20 cellular contexts compared by ENCODE assay signal in the genomic region with DNA sequence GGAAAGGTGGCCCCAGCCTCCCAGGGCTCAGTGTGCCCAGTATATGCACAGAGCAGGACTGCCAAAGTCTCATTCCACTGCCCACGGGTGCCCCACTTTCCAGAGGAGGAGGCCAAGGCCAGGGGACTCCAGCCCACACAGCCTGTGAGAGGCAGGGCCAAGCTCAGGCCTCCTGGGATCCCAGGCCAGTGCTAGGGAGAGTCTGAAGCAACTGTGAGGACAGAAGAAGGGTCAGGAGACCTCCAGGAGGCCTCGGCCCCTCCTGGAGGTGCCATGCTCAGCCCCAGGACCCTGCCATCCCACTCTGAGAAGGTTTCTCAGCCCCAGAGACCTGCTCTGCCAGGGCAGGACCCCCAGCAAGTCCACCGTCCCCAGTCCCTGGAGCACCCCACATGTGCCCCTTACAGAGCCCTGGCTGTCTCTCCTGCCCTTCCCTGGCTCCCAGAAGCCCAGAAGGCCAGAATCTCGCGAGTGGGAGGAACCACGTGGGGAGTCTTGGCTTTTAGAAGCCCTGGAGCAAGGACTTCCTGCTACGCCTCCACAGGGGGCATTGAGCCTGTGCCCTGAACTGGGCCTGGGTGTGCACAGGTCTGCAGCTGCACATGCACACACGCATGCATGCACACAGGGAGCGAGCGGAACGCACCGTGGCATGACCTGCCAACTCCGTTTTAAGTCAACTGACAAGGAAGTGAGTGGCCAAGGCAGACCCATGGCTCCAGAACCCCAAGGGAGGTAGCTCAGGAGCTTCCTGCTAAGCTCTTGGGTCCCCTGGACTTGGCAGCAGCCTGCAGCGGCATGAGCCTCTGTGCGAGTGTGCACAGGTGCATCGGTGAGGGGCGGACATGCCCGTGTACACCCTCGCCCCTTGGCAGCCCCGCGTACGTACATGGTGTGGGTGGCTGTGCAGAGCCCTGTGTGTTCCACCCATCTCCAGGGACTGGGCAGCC. TPM values are rescaled to one million over a fixed set of nuclear protein-coding genes. Genes with fewer than 3 reads are reported as not detected.
A peak's percentile ranks its signal among the peaks of the same experiment; 100 is the strongest.
DNase-seq lines count a peak whose midpoint lies in the region; ATAC-seq, FAIRE-seq and TF ChIP-seq lines count a peak whose summit lies in the region.
"Had no signal": no experiment of that assay in that cellular context is flagged by ENCODE, and none has a peak within 500 bp of the region (broad histone marks: within the 10 kb centered on the region; RNA-seq: fewer than 3 reads in every experiment).

No MANE protein-coding gene starts in this region.

- H3K27ac Mint-ChIP-seq in chondrocyte (ENCODE audit: unreplicated experiment) (no peak overlapping the region), endothelial cell (ENCODE audit: unreplicated experiment) (no peak overlapping the region)
- H3K27ac Mint-ChIP-seq: activated CD8-positive, alpha-beta T cell treated with anti-CD3 and anti-CD28 coated beads, Interleukin-2, amount 10 ng/mL, durations not matched to agents 7 days and 5 days; dendritic cell treated with granulocyte-macrophage colony-stimulating factor and Interleukin-4, amounts not matched to agents 40 ng/mL and 50 ng/mL, for 4 days had no signal

- peaks cover 20% of the 10 kb centered on the region for H3K4me1 ChIP-seq in osteoblast (ENCODE audit: insufficient read depth, low read length)

- H3K36me3 Mint-ChIP-seq in chondrocyte (ENCODE audit: low read depth) (peaks cover 11% of the 10 kb centered on the region), endothelial cell (ENCODE audit: low read depth, unreplicated experiment) (peaks cover 29% of the 10 kb centered on the region)

- peaks cover 45% of the 10 kb centered on the region for H3K79me2 ChIP-seq in osteoblast (ENCODE audit: insufficient read depth, low read length)

- DNase-seq in left cardiac atrium (peak; percentile 22), left ventricle myocardium superior (no peak), chondrocyte (ENCODE audit: low spot score) (peak; percentile 91), osteoblast (ENCODE audit: insufficient read length, low spot score, missing footprints) (peak; percentile 66), GM12891 (ENCODE audit: insufficient read length, low spot score) (no peak), endothelial cell (ENCODE audit: low spot score) (no peak)
- DNase-seq: ACHN; activated CD4-positive, alpha-beta T cell treated with anti-CD3 and anti-CD28 coated beads for 1 hour; activated CD8-positive, alpha-beta T cell treated with anti-CD3 and anti-CD28 coated beads, Interleukin-2, amount 10 ng/mL, durations not matched to agents 7 days and 5 days; C1 segment of cervical spinal cord; HFFc6; NCI-H187 treated with DMSO at 0.1 percent for 48 hours; NCI-H2227 treated with DMSO at 0.1 percent for 48 hours; trophoblast cell had no signal

- H3K9me3 Mint-ChIP-seq in chondrocyte (ENCODE audit: low read depth) (no peaks in the 10 kb centered on the region), endothelial cell (ENCODE audit: unreplicated experiment) (no peaks in the 10 kb centered on the region)
- H3K9me3 Mint-ChIP-seq: dendritic cell treated with granulocyte-macrophage colony-stimulating factor and Interleukin-4, amounts not matched to agents 40 ng/mL and 50 ng/mL, for 4 days; HFFc6 had no signal

- H3K27me3 ChIP-seq in osteoblast (ENCODE audit: insufficient read depth, low read length), result no peaks in the 10 kb centered on the region
- H3K27me3 ChIP-seq: breast epithelium had no signal

- TF ChIP-seq POLR2A in GM12891 (IDR thresholded peaks at IDR 0.05; ENCODE audit: low read depth, low read length), result no peak

- H4K20me1 ChIP-seq in osteoblast (ENCODE audit: insufficient read depth, low read length), result peaks cover 50% of the 10 kb centered on the region

- H3K27me3 Mint-ChIP-seq in chondrocyte (ENCODE audit: low read depth) (no peaks in the 10 kb centered on the region), endothelial cell (ENCODE audit: unreplicated experiment) (peaks cover 17% of the 10 kb centered on the region)

- no peak overlapping the region for H3K4me2 ChIP-seq in osteoblast (ENCODE audit: insufficient read depth, low read length)

- intact Hi-C loops in left cardiac atrium (cut with DNase I), result no loop called here
- intact Hi-C loops in left ventricle myocardium superior (cut with micrococcal nuclease), result no loop called here

- ATAC-seq in left cardiac atrium, result peak in 1 of 2 donors; percentile 7
- ATAC-seq in left ventricle myocardium superior, result no peak
- no peak for ATAC-seq in HG03469 (IDR thresholded peaks at IDR 0.05; ENCODE audit: unreplicated experiment)
- ATAC-seq in SK-N-SH treated with all-trans-retinoic acid at 6 μM for 48 hours, result no peak
- ATAC-seq: activated CD8-positive, alpha-beta T cell treated with anti-CD3 and anti-CD28 coated beads, Interleukin-2, amount 10 ng/mL, durations not matched to agents 7 days and 5 days; left colon had no signal

- H3K27ac ChIP-seq in osteoblast (ENCODE audit: low read depth, low read length), result no peak overlapping the region
- H3K27ac ChIP-seq: breast epithelium had no signal

- TF ChIP-seq CTCF in chondrocyte (IDR thresholded peaks at IDR 0.05) (no peak), osteoblast (IDR thresholded peaks at IDR 0.05; ENCODE audit: extremely low read depth, low read depth, low read length) (no peak), endothelial cell (IDR thresholded peaks at IDR 0.05; ENCODE audit: unreplicated experiment) (no peak)

- H3K4me3 Mint-ChIP-seq in chondrocyte (ENCODE audit: unreplicated experiment) (no peak overlapping the region), endothelial cell (ENCODE audit: unreplicated experiment) (no peak overlapping the region)
- H3K4me3 Mint-ChIP-seq: activated CD8-positive, alpha-beta T cell treated with anti-CD3 and anti-CD28 coated beads, Interleukin-2, amount 10 ng/mL, durations not matched to agents 7 days and 5 days; dendritic cell treated with granulocyte-macrophage colony-stimulating factor and Interleukin-4, amounts not matched to agents 40 ng/mL and 50 ng/mL, for 4 days; HFFc6 had no signal

- H3K4me1 Mint-ChIP-seq in chondrocyte (ENCODE audit: low read depth), result peaks cover 43% of the 10 kb centered on the region
- H3K4me1 Mint-ChIP-seq in endothelial cell (ENCODE audit: unreplicated experiment), result peaks cover 41% of the 10 kb centered on the region

- peaks cover 21% of the 10 kb centered on the region for H3K36me3 ChIP-seq in osteoblast (ENCODE audit: insufficient read depth, low read length)
- H3K36me3 ChIP-seq: breast epithelium had no signal

- H3K4me3 ChIP-seq in osteoblast (ENCODE audit: insufficient read depth, low read length), result no peak overlapping the region

- no peak overlapping the region for H2AFZ ChIP-seq in osteoblast (ENCODE audit: low read length)

- no peak for FAIRE-seq in GM12891 (lab: Jason Lieb, UNC)
- FAIRE-seq: GM19239 had no signal

- no peaks in the 10 kb centered on the region for H3K9me3 ChIP-seq in osteoblast (ENCODE audit: low read depth, low read length)
- H3K9me3 ChIP-seq: breast epithelium had no signal

TF ChIP-seq in GM12891, 5 proteins besides CTCF, POLR2A, EP300 and RAD21:
- no peak for TF ChIP-seq PAX5 (IDR thresholded peaks at IDR 0.05; ENCODE audit: insufficient read depth, low read length, severe bottlenecking)
- no peak for TF ChIP-seq TAF1 (IDR thresholded peaks at IDR 0.05; ENCODE audit: low read depth, low read length)
- no peak for TF ChIP-seq POU2F2 (IDR thresholded peaks at IDR 0.05; ENCODE audit: low read depth, low read length)
- TF ChIP-seq SPI1 (IDR thresholded peaks at IDR 0.05; ENCODE audit: low read depth, low read length), result no peak
- no peak for TF ChIP-seq POLR2AphosphoS5 (IDR thresholded peaks at IDR 0.05; ENCODE audit: low read depth, low read length)
TF ChIP-seq in GM12891: peak in this region for 0.

TF ChIP-seq in SK-N-SH treated with all-trans-retinoic acid at 6 μM for 48 hours, 23 proteins besides CTCF, POLR2A, EP300 and RAD21 (continues in another document):
- TF ChIP-seq GLIS3 (CRISPR knock-in tag; IDR thresholded peaks at IDR 0.05) (no peak), ESRRG (CRISPR knock-in tag; IDR thresholded peaks at IDR 0.05) (no peak), ZNF8 (CRISPR knock-in tag; IDR thresholded peaks at IDR 0.05) (no peak), POU6F1 (CRISPR knock-in tag; IDR thresholded peaks at IDR 0.05; ENCODE audit: borderline replicate concordance, low read depth) (no peak), BACH2 (CRISPR knock-in tag; IDR thresholded peaks at IDR 0.05; ENCODE audit: borderline replicate concordance) (no peak), ZNF565 (CRISPR knock-in tag; conservative IDR thresholded peaks at IDR 0.05; ENCODE audit: low read depth) (no peak), ISL1 (CRISPR knock-in tag; IDR thresholded peaks at IDR 0.05) (no peak), ZC3H10 (CRISPR knock-in tag; IDR thresholded peaks at IDR 0.05) (no peak)

RNA-seq across cellular contexts. Expression of gene ZCCHC24, which starts 33.6 kb away (rescaled TPM):
- total RNA-seq in left cardiac atrium (10 to 100 TPM; 52.9 to 56.6 TPM), left ventricle myocardium superior (49.0 TPM), chondrocyte (37.4 to 45.1 TPM (median 43.8 TPM) in 3 replicates), osteoblast (48.5 and 69.5 TPM in 2 replicates), endothelial cell (ENCODE audit: unreplicated experiment) (60.0 TPM)
- polyA plus RNA-seq in GM12891 (2012; ENCODE audit: low read depth, missing spikeins), result 0.06 TPM

Comparison
In these comparisons a context has a peak if more than half of its experiments do, and no peak if none do; other contexts are left out.
1. DNase-seq: peak in left cardiac atrium (single experiment), chondrocyte (single experiment) and osteoblast (single experiment); none in left ventricle myocardium superior (single experiment), GM12891 (single experiment) and endothelial cell (single experiment).